8 cellular contexts compared by ENCODE assay signal in genomic region chr1:78145105-78145580, GRCh38.
DNase-seq lines count a peak whose midpoint lies in the region; ATAC-seq and TF ChIP-seq lines count a peak whose summit lies in the region.

No MANE protein-coding gene starts in this region.

- no peak overlapping the region for H3K4me3 ChIP-seq in adipocyte (ENCODE audit: low read length)
- no peak overlapping the region for H3K4me3 ChIP-seq in left ventricle myocardium inferior

- intact Hi-C loops in left ventricle myocardium inferior (cut with micrococcal nuclease), result loop anchor here (10.0 kb wide), 1 partner anchor 530 kb away; no protein-coding TSS in a partner anchor

- no peaks in the 10 kb centered on the region for H3K27me3 ChIP-seq in adipocyte (replicated peaks; ENCODE audit: control insufficient read depth, insufficient read depth, low read length)
- H3K27me3 ChIP-seq in left ventricle myocardium inferior (ENCODE audit: low read depth), result no peaks in the 10 kb centered on the region

- H3K27ac ChIP-seq in left ventricle myocardium inferior (replicated peaks), result no peak overlapping the region

- H3K9ac ChIP-seq in adipocyte (ENCODE audit: low read length), result peak overlapping the region; percentile 15

- ATAC-seq in GM21447 (IDR thresholded peaks at IDR 0.05; ENCODE audit: unreplicated experiment) (peak; percentile 60), HG03571 (IDR thresholded peaks at IDR 0.05; ENCODE audit: unreplicated experiment) (peak; percentile 67)

- no peaks in the 10 kb centered on the region for H3K36me3 ChIP-seq in adipocyte (ENCODE audit: control insufficient read depth, insufficient read depth, low read length, severe bottlenecking)
- no peaks in the 10 kb centered on the region for H3K36me3 ChIP-seq in left ventricle myocardium inferior

- H3K4me1 ChIP-seq in adipocyte (ENCODE audit: control insufficient read depth, insufficient read depth, low read length), result peaks cover 13% of the 10 kb centered on the region
- H3K4me1 ChIP-seq in left ventricle myocardium inferior, result no peaks in the 10 kb centered on the region

- H3K9me3 ChIP-seq in adipocyte (ENCODE audit: control insufficient read depth, low read length) (no peaks in the 10 kb centered on the region), left ventricle myocardium inferior (replicated peaks) (no peaks in the 10 kb centered on the region)

- peak; percentile 88 for TF ChIP-seq CTCF in left ventricle myocardium inferior (IDR thresholded peaks at IDR 0.05; ENCODE audit: borderline replicate concordance)

- DNase-seq in NCI-H2107 treated with DMSO at 0.1 percent for 48 hours (lab: John Stamatoyannopoulos, UW; ENCODE audit: unreplicated experiment), result peak; percentile 72
- no peak for DNase-seq in NCI-H2107 (lab: John Stamatoyannopoulos, UW)
- DNase-seq in NOMO-1 (lab: John Stamatoyannopoulos, UW; ENCODE audit: unreplicated experiment in 2 of 2), result peak; percentile 41 to 63
- peak; percentile 92 for DNase-seq in adipocyte (ENCODE audit: low read depth)
- peak; percentile 21 for DNase-seq in left ventricle myocardium inferior
- peak; percentile 54 for DNase-seq in retina
